In genomic region chr5:151087475-151087874, GRCh38 we compare ENCODE assay signal across 12 cellular contexts. TPM values are rescaled to one million over a fixed set of nuclear protein-coding genes. Genes with fewer than 3 reads are reported as not detected.
DNase-seq lines count a peak whose midpoint lies in the region; ATAC-seq lines count a peak whose summit lies in the region.
"Had no signal": no experiment of that assay in that cellular context is flagged by ENCODE, and none has a peak within 500 bp of the region (broad histone marks: within the 10 kb centered on the region; RNA-seq: fewer than 3 reads in every experiment).

No MANE protein-coding gene starts in this region.

- H3K4me3 ChIP-seq in SJCRH30: no peak overlapping the region

- H3K4me3 Mint-ChIP-seq in activated T-cell treated with anti-CD3 and anti-CD28 coated beads, Interleukin-2, amount 50 U/mL, for 4 hours: peak overlapping the region; percentile 82
- H3K4me3 Mint-ChIP-seq in stimulated activated naive B cell treated with anti-CD40 and anti-IgM and Interleukin-4, amounts not matched to agents 10 μg/mL and 1 μg/mL and 100 μg/mL, for 72 hours: peak overlapping the region; percentile 89 to 92
- H3K4me3 Mint-ChIP-seq: endodermal cell had no signal

- no peaks in the 10 kb centered on the region for H3K36me3 ChIP-seq in SJCRH30

- H3K4me1 ChIP-seq in SJCRH30: peaks cover 41% of the 10 kb centered on the region

- H3K4me1 Mint-ChIP-seq in activated T-cell treated with anti-CD3 and anti-CD28 coated beads, Interleukin-2, amount 50 U/mL, for 4 hours (ENCODE audit: low read depth): peaks cover 56% of the 10 kb centered on the region
- H3K4me1 Mint-ChIP-seq in stimulated activated naive B cell treated with anti-CD40 and anti-IgM and Interleukin-4, amounts not matched to agents 10 μg/mL and 1 μg/mL and 100 μg/mL, for 72 hours: peaks cover 40 to 77% of the 10 kb centered on the region in 2 donors
- H3K4me1 Mint-ChIP-seq: endodermal cell had no signal

- no peak for ATAC-seq in activated T-cell treated with anti-CD3 and anti-CD28 coated beads, Interleukin-2, amount 50 U/mL, for 4 hours
- peak in 1 of 2 donors; percentile 5 for ATAC-seq in stimulated activated naive B cell treated with anti-CD40 and anti-IgM and Interleukin-4, amounts not matched to agents 10 μg/mL and 1 μg/mL and 100 μg/mL, for 72 hours (replicated peaks)
- no peak for ATAC-seq in GM18907 (IDR thresholded peaks at IDR 0.05; ENCODE audit: unreplicated experiment)
- ATAC-seq: PC-3 had no signal

- no peaks in the 10 kb centered on the region for H3K36me3 Mint-ChIP-seq in activated T-cell treated with anti-CD3 and anti-CD28 coated beads, Interleukin-2, amount 50 U/mL, for 4 hours (ENCODE audit: insufficient read depth)
- H3K36me3 Mint-ChIP-seq in stimulated activated naive B cell treated with anti-CD40 and anti-IgM and Interleukin-4, amounts not matched to agents 10 μg/mL and 1 μg/mL and 100 μg/mL, for 72 hours: peaks cover 42 to 47% of the 10 kb centered on the region in 2 donors

- no peaks in the 10 kb centered on the region for H3K27me3 Mint-ChIP-seq in activated T-cell treated with anti-CD3 and anti-CD28 coated beads, Interleukin-2, amount 50 U/mL, for 4 hours (ENCODE audit: low read depth)
- no peaks in the 10 kb centered on the region for H3K27me3 Mint-ChIP-seq in stimulated activated naive B cell treated with anti-CD40 and anti-IgM and Interleukin-4, amounts not matched to agents 10 μg/mL and 1 μg/mL and 100 μg/mL, for 72 hours

- DNase-seq in activated T-cell treated with anti-CD3 and anti-CD28 coated beads, Interleukin-2, amount 50 U/mL, for 4 hours: no peak
- DNase-seq in activated T-cell treated with anti-CD3 and anti-CD28 coated beads, Interleukin-2, amount 50 U/mL, for 48 hours: no peak
- DNase-seq in SJCRH30 (no peak), epithelial cell of prostate (ENCODE audit: low read depth, low spot score) (no peak), SKM-1 treated with dmso at 0.1 percent for 144 hours (lab: John Stamatoyannopoulos, UW; ENCODE audit: unreplicated experiment) (no peak), NOMO-1 treated with DMSO at 0.1 percent for 48 hours (lab: John Stamatoyannopoulos, UW; ENCODE audit: unreplicated experiment) (no peak)
- DNase-seq in stimulated activated naive B cell treated with anti-CD40 and anti-IgM and Interleukin-4, amounts not matched to agents 10 μg/mL and 1 μg/mL and 100 μg/mL, for 72 hours: no peak
- DNase-seq: amygdala, endodermal cell, HCEC 1CT, PC-3 had no signal

- H3K9me3 ChIP-seq in SJCRH30 (replicated peaks): no peaks in the 10 kb centered on the region

- H3K27me3 ChIP-seq in SJCRH30: no peaks in the 10 kb centered on the region

- no peaks in the 10 kb centered on the region for H3K9me3 Mint-ChIP-seq in activated T-cell treated with anti-CD3 and anti-CD28 coated beads, Interleukin-2, amount 50 U/mL, for 4 hours
- H3K9me3 Mint-ChIP-seq in stimulated activated naive B cell treated with anti-CD40 and anti-IgM and Interleukin-4, amounts not matched to agents 10 μg/mL and 1 μg/mL and 100 μg/mL, for 72 hours: no peaks in the 10 kb centered on the region
- H3K9me3 Mint-ChIP-seq: endodermal cell had no signal

- H3K27ac ChIP-seq in SJCRH30 (peak overlapping the region; percentile 34), epithelial cell of prostate (peak overlapping the region; percentile 95)

- peak overlapping the region; percentile 95 for H3K27ac Mint-ChIP-seq in stimulated activated naive B cell treated with anti-CD40 and anti-IgM and Interleukin-4, amounts not matched to agents 10 μg/mL and 1 μg/mL and 100 μg/mL, for 72 hours
- H3K27ac Mint-ChIP-seq: endodermal cell had no signal

RNA-seq across cellular contexts. Expression of gene TNIP1, which starts 6.6 kb away (rescaled TPM):
- total RNA-seq in activated T-cell treated with anti-CD3 and anti-CD28 coated beads, Interleukin-2, amount 50 U/mL, for 4 hours: 100 to 1,000 TPM; 199 to 329 (median 211) TPM
- total RNA-seq in SJCRH30 (2014; rRNA removed; shearing (Covaris generic)): 56.3 and 57.4 TPM in 2 replicates
